24 cellular contexts compared by ENCODE assay signal in genomic region chr20:62281161-62281933, GRCh38.
"Had no signal": no experiment of that assay in that cellular context is flagged by ENCODE, and none has a peak within 500 bp of the region (broad histone marks: within the 10 kb centered on the region; RNA-seq: fewer than 3 reads in every experiment).

No MANE protein-coding gene starts in this region.

- H3K27me3 Mint-ChIP-seq: activated naive CD4-positive, alpha-beta T cell treated with anti-CD3 and anti-CD28 coated beads, Interleukin-2, amount 10 ng/mL, durations not matched to agents 7 days and 5 days; activated naive CD8-positive, alpha-beta T cell treated with anti-CD3 and anti-CD28 coated beads, Interleukin-2, amount 10 ng/mL, durations not matched to agents 7 days and 5 days; effector memory CD8-positive, alpha-beta T cell; stimulated activated naive CD8-positive, alpha-beta T cell treated with anti-CD3 and anti-CD28 coated beads, Interleukin-15, Interleukin-2, amounts not matched to agents 100 ng/mL and 50 ng/mL, for 24 hours had no signal

- H3K36me3 Mint-ChIP-seq: activated naive CD8-positive, alpha-beta T cell treated with anti-CD3 and anti-CD28 coated beads, Interleukin-2, amount 10 ng/mL, durations not matched to agents 7 days and 5 days had no signal

- H3K27ac Mint-ChIP-seq: activated naive CD4-positive, alpha-beta T cell treated with anti-CD3 and anti-CD28 coated beads, Interleukin-2, amount 10 ng/mL, durations not matched to agents 7 days and 5 days; activated naive CD8-positive, alpha-beta T cell treated with anti-CD3 and anti-CD28 coated beads, Interleukin-2, amount 10 ng/mL, durations not matched to agents 7 days and 5 days; brain; natural killer cell; stimulated activated effector memory CD8-positive, alpha-beta T cell treated with anti-CD3 and anti-CD28 coated beads, Interleukin-12 subunit alpha, Interleukin-12 subunit beta, amount 100 ng/mL, for 72 hours; stimulated activated naive CD8-positive, alpha-beta T cell treated with anti-CD3 and anti-CD28 coated beads, Interleukin-15, Interleukin-2, amounts not matched to agents 100 ng/mL and 50 ng/mL, for 24 hours had no signal

- ATAC-seq: effector memory CD8-positive, alpha-beta T cell; heart left ventricle; left colon; natural killer cell; sciatic nerve; stimulated activated effector memory CD8-positive, alpha-beta T cell treated with anti-CD3 and anti-CD28 coated beads, Interleukin-12 subunit alpha, Interleukin-12 subunit beta, amount 100 ng/mL, for 72 hours had no signal

- H3K9me3 Mint-ChIP-seq: activated naive CD4-positive, alpha-beta T cell treated with anti-CD3 and anti-CD28 coated beads, Interleukin-2, amount 10 ng/mL, durations not matched to agents 7 days and 5 days; activated naive CD8-positive, alpha-beta T cell treated with anti-CD3 and anti-CD28 coated beads, Interleukin-2, amount 10 ng/mL, durations not matched to agents 7 days and 5 days; brain; effector memory CD8-positive, alpha-beta T cell; immature natural killer cell; natural killer cell; stimulated activated effector memory CD8-positive, alpha-beta T cell treated with anti-CD3 and anti-CD28 coated beads, Interleukin-12 subunit alpha, Interleukin-12 subunit beta, amount 100 ng/mL, for 72 hours; stimulated activated naive CD8-positive, alpha-beta T cell treated with anti-CD3 and anti-CD28 coated beads, Interleukin-15, Interleukin-2, amounts not matched to agents 100 ng/mL and 50 ng/mL, for 24 hours had no signal

- H3K4me1 Mint-ChIP-seq: activated naive CD4-positive, alpha-beta T cell treated with anti-CD3 and anti-CD28 coated beads, Interleukin-2, amount 10 ng/mL, durations not matched to agents 7 days and 5 days; activated naive CD8-positive, alpha-beta T cell treated with anti-CD3 and anti-CD28 coated beads, Interleukin-2, amount 10 ng/mL, durations not matched to agents 7 days and 5 days; natural killer cell had no signal

- H3K4me3 Mint-ChIP-seq: activated naive CD4-positive, alpha-beta T cell treated with anti-CD3 and anti-CD28 coated beads, Interleukin-2, amount 10 ng/mL, durations not matched to agents 7 days and 5 days; activated naive CD8-positive, alpha-beta T cell treated with anti-CD3 and anti-CD28 coated beads, Interleukin-2, amount 10 ng/mL, durations not matched to agents 7 days and 5 days; brain; effector memory CD8-positive, alpha-beta T cell; immature natural killer cell; natural killer cell; stimulated activated effector memory CD8-positive, alpha-beta T cell treated with anti-CD3 and anti-CD28 coated beads, Interleukin-12 subunit alpha, Interleukin-12 subunit beta, amount 100 ng/mL, for 72 hours; stimulated activated naive CD8-positive, alpha-beta T cell treated with anti-CD3 and anti-CD28 coated beads, Interleukin-15, Interleukin-2, amounts not matched to agents 100 ng/mL and 50 ng/mL, for 24 hours had no signal

- DNase-seq: activated CD4-positive, alpha-beta T cell treated with anti-CD3 and anti-CD28 coated beads for 4 hours; activated CD4-positive, alpha-beta T cell treated with anti-CD3 and anti-CD28 coated beads, Interleukin-2, amount 50 U/mL, for 4 hours; activated gamma-delta T cell; activated naive CD4-positive, alpha-beta T cell treated with anti-CD3 and anti-CD28 coated beads, Interleukin-2, amount 10 ng/mL, durations not matched to agents 7 days and 5 days; activated naive CD8-positive, alpha-beta T cell treated with anti-CD3 and anti-CD28 coated beads, Interleukin-2, amount 10 ng/mL, durations not matched to agents 7 days and 5 days; cortex of kidney; effector memory CD8-positive, alpha-beta T cell; heart left ventricle; hypothalamus; immature natural killer cell; kidney; left colon; lower lobe of right lung; mesenchymal stem cell; natural killer cell; small intestine; stimulated activated CD4-positive, alpha-beta T cell treated with anti-CD3 and anti-CD28 coated beads, Interleukin-4, amount 100 ng/mL, for 24 hours; T-helper 9 cell; trophoblast cell; uterus had no signal
